ENCODE assay signal across 32 cellular contexts in genomic region chr10:56593120-56593519, GRCh38.
"Had no signal": no experiment of that assay in that cellular context is flagged by ENCODE, and none has a peak within 500 bp of the region (broad histone marks: within the 10 kb centered on the region; RNA-seq: fewer than 3 reads in every experiment).

No MANE protein-coding gene starts in this region.

- FAIRE-seq: astrocyte, bronchial epithelial cell had no signal

- H3K27me3 ChIP-seq: adrenal gland, ascending aorta, body of pancreas, brain microvascular endothelial cell, breast epithelium, cardiac muscle cell had no signal

- H3K4me1 ChIP-seq: adrenal gland, ascending aorta, body of pancreas, breast epithelium had no signal

- DNase-seq: activated effector memory CD4-positive, alpha-beta T cell treated with anti-CD3 and anti-CD28 coated beads, Interleukin-2, amount 50 U/mL, for 16 hours; activated effector memory CD4-positive, alpha-beta T cell treated with Interleukin-2 at 50 U/mL for 16 hours; activated gamma-delta T cell; activated gamma-delta T cell treated with Interleukin-2 at 50 U/mL for 16 hours; activated naive CD4-positive, alpha-beta T cell; activated naive CD4-positive, alpha-beta T cell treated with anti-CD3 and anti-CD28 coated beads for 36 hours; activated naive CD4-positive, alpha-beta T cell treated with anti-CD3 and anti-CD28 coated beads, Interleukin-2, amount 10 ng/mL, durations not matched to agents 7 days and 5 days; activated naive CD4-positive, alpha-beta T cell treated with anti-CD3 and anti-CD28 coated beads, Interleukin-2, amount 50 U/mL, for 16 hours; activated naive CD4-positive, alpha-beta T cell treated with Interleukin-2 at 50 U/mL for 16 hours; activated naive CD8-positive, alpha-beta T cell treated with anti-CD3 and anti-CD28 coated beads for 36 hours; activated naive CD8-positive, alpha-beta T cell treated with anti-CD3 and anti-CD28 coated beads, Interleukin-2, amount 10 ng/mL, durations not matched to agents 7 days and 5 days; activated naive CD8-positive, alpha-beta T cell treated with anti-CD3 and anti-CD28 coated beads, Interleukin-2, amount 50 U/mL, for 24 hours; activated T-cell treated with anti-CD3 and anti-CD28 coated beads, Interleukin-2, amount 50 U/mL, for 4 hours; activated T-cell treated with anti-CD3 and anti-CD28 coated beads, Interleukin-2, amount 50 U/mL, for 48 hours; activated T-cell treated with anti-CD3 and anti-CD28 coated beads, Interleukin-2, amount 50 U/mL, for 72 hours; adrenal gland; amniotic stem cell; amygdala; anterior cingulate cortex; aorta; body of pancreas; brain microvascular endothelial cell; caudate nucleus; central memory CD4-positive, alpha-beta T cell; cerebellar nuclear complex had no signal

- H3K36me3 ChIP-seq: adrenal gland, ascending aorta, brain microvascular endothelial cell, breast epithelium, cardiac muscle cell had no signal

- H3K4me3 ChIP-seq: adrenal gland, ascending aorta, body of pancreas, breast epithelium, cardiac muscle cell had no signal

- ATAC-seq: activated naive CD4-positive, alpha-beta T cell treated with anti-CD3 and anti-CD28 coated beads, Interleukin-2, amount 50 U/mL, for 72 hours; activated naive CD8-positive, alpha-beta T cell treated with anti-CD3 and anti-CD28 coated beads, Interleukin-2, amount 50 U/mL, for 24 hours; activated T-cell treated with anti-CD3 and anti-CD28 coated beads, Interleukin-2, amount 50 U/mL, for 4 hours; activated T-cell treated with anti-CD3 and anti-CD28 coated beads, Interleukin-2, amount 50 U/mL, for 72 hours; activated T-helper 17 cell treated with anti-CD3 and anti-CD28 coated beads, Interleukin-2, amount 50 U/mL, for 72 hours; body of pancreas had no signal

- H3K9me3 ChIP-seq: adrenal gland, ascending aorta, body of pancreas, breast epithelium had no signal

- H3K27ac ChIP-seq: adrenal gland, ascending aorta, body of pancreas, brain microvascular endothelial cell, breast epithelium, cardiac muscle cell had no signal
